12 cellular contexts compared by ENCODE assay signal in genomic region chr4:138053601-138054322, GRCh38.
DNase-seq lines count a peak whose midpoint lies in the region; ATAC-seq, FAIRE-seq and TF ChIP-seq lines count a peak whose summit lies in the region.
"Had no signal": no experiment of that assay in that cellular context is flagged by ENCODE, and none has a peak within 500 bp of the region (broad histone marks: within the 10 kb centered on the region; RNA-seq: fewer than 3 reads in every experiment).

No MANE protein-coding gene starts in this region.

- no peaks in the 10 kb centered on the region for H3K9me3 ChIP-seq in A673 (ENCODE audit: low read depth, low read length, poor library complexity, severe bottlenecking)
- H3K9me3 ChIP-seq in astrocyte (ENCODE audit: insufficient read depth, low read depth, low read length), result no peaks in the 10 kb centered on the region
- H3K9me3 ChIP-seq in keratinocyte (ENCODE audit: control insufficient read depth, low read depth, low read length), result no peaks in the 10 kb centered on the region
- no peaks in the 10 kb centered on the region for H3K9me3 ChIP-seq in gastrocnemius medialis

- TF ChIP-seq POLR2A in gastrocnemius medialis (IDR thresholded peaks at IDR 0.05), result no peak

- H3K4me3 Mint-ChIP-seq in astrocyte (ENCODE audit: unreplicated experiment), result peak overlapping the region; percentile 63
- H3K4me3 Mint-ChIP-seq: CD4-positive, CD25-positive, alpha-beta regulatory T cell; naive thymus-derived CD4-positive, alpha-beta T cell had no signal

- H3K36me3 ChIP-seq in A673 (ENCODE audit: insufficient read depth, low read length, poor library complexity, severe bottlenecking) (no peaks in the 10 kb centered on the region), astrocyte (ENCODE audit: insufficient read depth, low read length) (no peaks in the 10 kb centered on the region), keratinocyte (ENCODE audit: control insufficient read depth in 2 of 2, extremely low read depth in 1 of 2, insufficient read depth in 2 of 2, low read length in 2 of 2) (no peaks in the 10 kb centered on the region), gastrocnemius medialis (no peaks in the 10 kb centered on the region)

- no peaks in the 10 kb centered on the region for H3K27me3 ChIP-seq in A673 (replicated peaks; ENCODE audit: insufficient read depth, low read depth, low read length, poor library complexity)
- no peaks in the 10 kb centered on the region for H3K27me3 ChIP-seq in astrocyte (ENCODE audit: insufficient read depth, low read length)
- no peaks in the 10 kb centered on the region for H3K27me3 ChIP-seq in keratinocyte (ENCODE audit: control insufficient read depth, extremely low read depth, insufficient read depth, low read length)
- H3K27me3 ChIP-seq in gastrocnemius medialis, result no peaks in the 10 kb centered on the region

- dilution Hi-C loops in keratinocyte (cut with MboI; ENCODE audit: extremely low pct_ligation_motif_present, low sequenced_read_pairs), result no loop called here

- H2AFZ ChIP-seq in astrocyte (ENCODE audit: low read depth, low read length), result peak overlapping the region; percentile 4
- peak overlapping the region; percentile 23 for H2AFZ ChIP-seq in keratinocyte (ENCODE audit: control insufficient read depth, low read length)

- TF ChIP-seq CTCF in A673 (conservative IDR thresholded peaks at IDR 0.05; ENCODE audit: low read depth, low read length) (no peak), astrocyte (IDR thresholded peaks at IDR 0.05; ENCODE audit: insufficient read depth, low read depth, low read length) (no peak), keratinocyte (optimal IDR thresholded peaks at IDR 0.05 in 1 of 3, IDR thresholded peaks at IDR 0.05 in 1 of 3, conservative IDR thresholded peaks at IDR 0.05 in 1 of 3; ENCODE audit: extremely low read depth in 1 of 3, insufficient read depth in 2 of 3, low read length in 3 of 3) (no peak), gastrocnemius medialis (IDR thresholded peaks at IDR 0.05 in 4 of 5, conservative IDR thresholded peaks at IDR 0.05 in 1 of 5) (no peak)

- H3K4me1 Mint-ChIP-seq in astrocyte (ENCODE audit: low read depth, unreplicated experiment), result peaks cover 32% of the 10 kb centered on the region
- H3K4me1 Mint-ChIP-seq: CD4-positive, CD25-positive, alpha-beta regulatory T cell; naive thymus-derived CD4-positive, alpha-beta T cell had no signal

- H3K27ac ChIP-seq in A673 (ENCODE audit: low read depth, low read length, poor library complexity, severe bottlenecking) (no peak overlapping the region), astrocyte (ENCODE audit: low read depth, low read length) (peak overlapping the region; percentile 78), keratinocyte (ENCODE audit: control insufficient read depth, insufficient read depth, low read length) (peak overlapping the region; percentile 42), gastrocnemius medialis (no peak overlapping the region)

- DNase-seq in A673 (ENCODE audit: low spot score) (peak; percentile 53), HT-29 (ENCODE audit: low spot score) (peak; percentile 16), astrocyte (ENCODE audit: low read depth) (peak; percentile 92), keratinocyte (ENCODE audit: low read depth, low spot score) (peak; percentile 62), GM19238 (ENCODE audit: insufficient read length, low spot score) (no peak), OCI-M1 (lab: John Stamatoyannopoulos, UW) (no peak), gastrocnemius medialis (no peak)
- DNase-seq: CD4-positive, CD25-positive, alpha-beta regulatory T cell; cortex of kidney; naive thymus-derived CD4-positive, alpha-beta T cell; NCI-H774 had no signal

- H3K36me3 Mint-ChIP-seq in astrocyte (ENCODE audit: low read depth, unreplicated experiment), result no peaks in the 10 kb centered on the region
- H3K36me3 Mint-ChIP-seq: CD4-positive, CD25-positive, alpha-beta regulatory T cell; naive thymus-derived CD4-positive, alpha-beta T cell had no signal

- H3K4me1 ChIP-seq in A673 (ENCODE audit: insufficient read depth, low read length, poor library complexity, severe bottlenecking) (no peaks in the 10 kb centered on the region), astrocyte (ENCODE audit: insufficient read depth, low read length) (peaks cover 40% of the 10 kb centered on the region), keratinocyte (ENCODE audit: control insufficient read depth, extremely low read depth, insufficient read depth, low read length) (peaks cover 37% of the 10 kb centered on the region), gastrocnemius medialis (no peaks in the 10 kb centered on the region)

- in situ Hi-C loops in gastrocnemius medialis (cut with MboI; ENCODE audit: low sequenced_read_pairs in 4 of 4), result no loop called here

- CTCF ChIA-PET in A673 (lab: Charles Lee), result no interaction called here

- no peak overlapping the region for H3K4me3 ChIP-seq in A673 (ENCODE audit: low read depth, low read length, poor library complexity, severe bottlenecking)
- peak overlapping the region; percentile 52 for H3K4me3 ChIP-seq in astrocyte (ENCODE audit: insufficient read depth, low read depth, low read length)
- peak overlapping the region in 2 of 3 experiments; percentile 24 to 29 for H3K4me3 ChIP-seq in keratinocyte (ENCODE audit: control insufficient read depth in 2 of 3, extremely low read depth in 1 of 3, insufficient read depth in 2 of 3, low read depth in 1 of 3, low read length in 3 of 3)
- no peak overlapping the region for H3K4me3 ChIP-seq in gastrocnemius medialis

- intact Hi-C loops in A673 (cut with micrococcal nuclease; ENCODE audit: unreplicated experiment) (no loop called here), gastrocnemius medialis (cut with DNase I; ENCODE audit: low total_unique reads) (no loop called here)

- no peaks in the 10 kb centered on the region for H3K9me1 ChIP-seq in keratinocyte (ENCODE audit: control insufficient read depth, extremely low read depth, insufficient read depth, low read length)

- ATAC-seq in GM21723 (IDR thresholded peaks at IDR 0.05; ENCODE audit: unreplicated experiment), result no peak
- no peak for ATAC-seq in gastrocnemius medialis
- ATAC-seq: naive thymus-derived CD4-positive, alpha-beta T cell had no signal

- no peaks in the 10 kb centered on the region for H3K27me3 Mint-ChIP-seq in astrocyte (ENCODE audit: low read depth, unreplicated experiment)
- H3K27me3 Mint-ChIP-seq: CD4-positive, CD25-positive, alpha-beta regulatory T cell; naive thymus-derived CD4-positive, alpha-beta T cell had no signal

- H3K4me2 ChIP-seq in astrocyte (ENCODE audit: low read length) (peak overlapping the region; percentile 80), keratinocyte (ENCODE audit: control insufficient read depth, extremely low read depth, insufficient read depth, low read depth, low read length) (peak overlapping the region; percentile 73)

- POLR2A ChIA-PET in A673 (lab: Charles Lee; ENCODE audit: low non-redundant PET), result no interaction called here

- no TSS peak for BruUV-seq in A673 (replicated peaks; lab: Mats Ljungman, UMichigan)

- peak overlapping the region; percentile 82 for H3K27ac Mint-ChIP-seq in astrocyte (ENCODE audit: unreplicated experiment)
- H3K27ac Mint-ChIP-seq: CD4-positive, CD25-positive, alpha-beta regulatory T cell; naive thymus-derived CD4-positive, alpha-beta T cell had no signal

- no peaks in the 10 kb centered on the region for H4K20me1 ChIP-seq in astrocyte (ENCODE audit: insufficient read depth, low read length)
- no peaks in the 10 kb centered on the region for H4K20me1 ChIP-seq in keratinocyte (ENCODE audit: control insufficient read depth, extremely low read depth, insufficient read depth, low read length)

- no peaks in the 10 kb centered on the region for H3K9me3 Mint-ChIP-seq in astrocyte (ENCODE audit: unreplicated experiment)

- H3K79me2 ChIP-seq in astrocyte (ENCODE audit: insufficient read depth, low read length) (no peaks in the 10 kb centered on the region), keratinocyte (ENCODE audit: control insufficient read depth, insufficient read depth, low read length) (no peaks in the 10 kb centered on the region)

- FAIRE-seq in astrocyte (lab: Jason Lieb, UNC), result peak; percentile 84
- FAIRE-seq in keratinocyte (lab: Jason Lieb, UNC), result peak; percentile 92

- H3K9ac ChIP-seq in astrocyte (ENCODE audit: low read length) (peak overlapping the region; percentile 60), keratinocyte (ENCODE audit: control insufficient read depth, extremely low read depth, insufficient read depth, low read length) (no peak overlapping the region)

Comparison
In these comparisons a context has a peak if more than half of its experiments do, and no peak if none do; other contexts are left out.
1. DNase-seq: peak in A673 (single experiment), HT-29 (single experiment), astrocyte (single experiment) and keratinocyte (single experiment); none in GM19238 (single experiment), OCI-M1 (single experiment) and gastrocnemius medialis (0 of 2).
2. H3K27ac ChIP-seq: peak in astrocyte (single experiment) and keratinocyte (single experiment); none in A673 (single experiment) and gastrocnemius medialis (0 of 4).
3. H3K4me3 ChIP-seq: peak in astrocyte (single experiment) and keratinocyte (2 of 3); none in A673 (single experiment) and gastrocnemius medialis (0 of 4).